In the genomic region with DNA sequence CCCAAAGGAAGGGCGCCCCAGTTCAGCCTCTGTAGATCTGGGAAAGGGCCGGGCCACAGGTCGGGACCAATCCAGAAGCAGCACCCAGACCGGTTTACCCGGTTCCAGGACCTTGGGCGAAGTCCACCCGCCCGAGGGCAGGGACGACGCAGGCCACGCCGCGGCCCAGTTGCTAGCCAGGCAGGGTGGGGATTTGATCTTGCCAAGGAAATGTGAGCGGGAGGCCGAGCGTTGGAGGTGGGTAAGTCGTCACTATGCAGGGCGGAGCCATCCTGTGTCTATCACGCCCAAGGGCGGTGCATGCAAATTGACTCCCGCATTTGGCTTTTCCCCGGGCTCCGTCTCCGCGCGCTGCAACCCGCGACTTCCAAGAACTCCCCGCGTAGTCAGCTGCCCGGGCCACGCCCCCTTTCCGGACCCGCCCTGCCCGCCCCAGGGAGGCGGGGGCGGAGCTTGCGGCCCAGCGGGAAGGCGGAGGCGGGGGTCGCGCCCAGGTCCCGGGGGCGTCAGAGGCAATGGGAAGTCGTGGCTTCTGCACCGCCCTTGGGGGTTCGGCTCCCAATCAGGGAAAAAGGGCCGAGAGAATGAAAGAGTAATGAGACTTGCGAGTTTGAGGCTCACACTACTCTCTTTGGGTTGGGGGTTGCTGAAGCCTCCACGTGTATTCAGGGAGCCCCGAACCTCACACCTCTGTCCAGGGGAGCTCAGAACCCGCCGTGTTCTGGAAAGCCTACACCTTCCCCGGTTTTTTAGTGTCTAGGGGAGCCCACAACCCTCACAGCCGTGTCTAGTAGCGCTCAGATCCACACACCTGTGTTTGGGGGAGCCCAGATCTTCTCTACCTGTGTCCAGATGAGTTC, we compare ENCODE assay signal across 8 cellular contexts. TPM values are rescaled to one million over a fixed set of nuclear protein-coding genes. Genes with fewer than 3 reads are reported as not detected.
A peak's percentile ranks its signal among the peaks of the same experiment; 100 is the strongest.
DNase-seq lines count a peak whose midpoint lies in the region; TF ChIP-seq lines count a peak whose summit lies in the region.

No MANE protein-coding gene starts in this region.

- peak; percentile 91 for DNase-seq in AG04450 (ENCODE audit: low read depth, low spot score)
- DNase-seq in LNCaP clone FGC (ENCODE audit: low read depth), result peak; percentile 100
- DNase-seq in activated effector memory CD4-positive, alpha-beta T cell treated with Interleukin-2 at 50 U/mL for 16 hours, result peak; percentile 80
- DNase-seq in fibroblast of the aortic adventitia (ENCODE audit: low read depth), result peak; percentile 99
- DNase-seq in nephron progenitor cell, result peak; percentile 95

- peaks cover 64% of the 10 kb centered on the region for H3K4me1 Mint-ChIP-seq in nephron progenitor cell
- H3K4me1 Mint-ChIP-seq in stimulated activated naive CD8-positive, alpha-beta T cell treated with anti-CD3 and anti-CD28 coated beads, Interleukin-15, Interleukin-2, amounts not matched to agents 100 ng/mL and 50 ng/mL, for 24 hours (ENCODE audit: low read depth), result peaks cover 87% of the 10 kb centered on the region

- H3K9me3 Mint-ChIP-seq in nephron progenitor cell, result no peaks in the 10 kb centered on the region
- no peaks in the 10 kb centered on the region for H3K9me3 Mint-ChIP-seq in stimulated activated naive CD8-positive, alpha-beta T cell treated with anti-CD3 and anti-CD28 coated beads, Interleukin-15, Interleukin-2, amounts not matched to agents 100 ng/mL and 50 ng/mL, for 24 hours

- CTCF ChIA-PET in AG04450 (lab: Charles Lee), result interaction anchor here (0.7 to 3.6 kb wide), 2 partner anchors 32 to 100 kb away, joined by 3 to 10 read pairs; no protein-coding TSS in a partner anchor

- peak overlapping the region; percentile 74 for H3K4me3 Mint-ChIP-seq in nephron progenitor cell
- H3K4me3 Mint-ChIP-seq in stimulated activated naive CD8-positive, alpha-beta T cell treated with anti-CD3 and anti-CD28 coated beads, Interleukin-15, Interleukin-2, amounts not matched to agents 100 ng/mL and 50 ng/mL, for 24 hours, result peak overlapping the region; percentile 83

- peak overlapping the region; percentile 49 for H3K4me3 ChIP-seq in AG04450 (ENCODE audit: low read depth, low read length)
- H3K4me3 ChIP-seq in LNCaP clone FGC (ENCODE audit: low read depth, low read length), result peak overlapping the region; percentile 56
- H3K4me3 ChIP-seq in fibroblast of the aortic adventitia (ENCODE audit: low read depth, low read length), result peak overlapping the region; percentile 44

- POLR2A ChIA-PET in AG04450 (lab: Yijun Ruan, JAX), result interaction anchor here (0.6 to 5.1 kb wide), 8 partner anchors 8 to 776 kb away, joined by 3 to 37 read pairs (median 4); no protein-coding TSS in a partner anchor

- H3K27me3 ChIP-seq in AG04450 (ENCODE audit: control insufficient read depth, insufficient read depth, low read length), result no peaks in the 10 kb centered on the region

- H3K36me3 Mint-ChIP-seq in nephron progenitor cell (ENCODE audit: low read depth), result no peaks in the 10 kb centered on the region
- H3K36me3 Mint-ChIP-seq in stimulated activated naive CD8-positive, alpha-beta T cell treated with anti-CD3 and anti-CD28 coated beads, Interleukin-15, Interleukin-2, amounts not matched to agents 100 ng/mL and 50 ng/mL, for 24 hours (ENCODE audit: low read depth), result no peaks in the 10 kb centered on the region

- no peaks in the 10 kb centered on the region for H3K9me3 ChIP-seq in AG04450 (ENCODE audit: control insufficient read depth, insufficient read depth, low read length)

- peak overlapping the region; percentile 97 for H3K27ac ChIP-seq in AG04450 (ENCODE audit: low read depth, low read length)

- no peak for TF ChIP-seq CTCF in AG04450 (IDR thresholded peaks at IDR 0.05; ENCODE audit: low read depth, low read length)
- no peak for TF ChIP-seq CTCF in LNCaP clone FGC (IDR thresholded peaks at IDR 0.05; ENCODE audit: control insufficient read depth, extremely low read depth, insufficient read depth)
- no peak for TF ChIP-seq CTCF in fibroblast of the aortic adventitia (IDR thresholded peaks at IDR 0.05; ENCODE audit: insufficient read depth, low read length)
- no peak for TF ChIP-seq CTCF in nephron progenitor cell (IDR thresholded peaks at IDR 0.05)

- H3K27me3 Mint-ChIP-seq in nephron progenitor cell (ENCODE audit: low read depth, poor library complexity), result peaks cover 5% of the 10 kb centered on the region
- H3K27me3 Mint-ChIP-seq in stimulated activated naive CD8-positive, alpha-beta T cell treated with anti-CD3 and anti-CD28 coated beads, Interleukin-15, Interleukin-2, amounts not matched to agents 100 ng/mL and 50 ng/mL, for 24 hours, result no peaks in the 10 kb centered on the region

- peak overlapping the region; percentile 98 for H3K27ac Mint-ChIP-seq in nephron progenitor cell
- peak overlapping the region; percentile 89 for H3K27ac Mint-ChIP-seq in stimulated activated naive CD8-positive, alpha-beta T cell treated with anti-CD3 and anti-CD28 coated beads, Interleukin-15, Interleukin-2, amounts not matched to agents 100 ng/mL and 50 ng/mL, for 24 hours

- TF ChIP-seq POLR2A in GM19193 (IDR thresholded peaks at IDR 0.05; ENCODE audit: extremely low read depth, insufficient read depth, insufficient read length) (peak; percentile 77), Raji (IDR thresholded peaks at IDR 0.05; ENCODE audit: insufficient read depth, low read depth, low read length) (peak; percentile 54; the same call in 1 of the 2 replicates)

RNA-seq across cellular contexts. Expression of a gene that starts 12.8 kb away (rescaled TPM):
- polyA plus RNA-seq in AG04450 (2011; rRNA removed), result 15.3 and 21.3 TPM in 2 replicates
- 8.1 and 10.7 TPM in 2 replicates for polyA minus RNA-seq in AG04450 (2011; rRNA and poly(A)+ RNA removed)
- 20.3 and 43.5 TPM in 2 replicates for total RNA-seq in fibroblast of the aortic adventitia (ENCODE audit: low replicate concordance)

RNA-seq across cellular contexts. Expression of a gene that starts 12.8 kb away (rescaled TPM):
- polyA plus RNA-seq in AG04450 (2011; rRNA removed), result 47.9 and 57.6 TPM in 2 replicates
- polyA minus RNA-seq in AG04450 (2011; rRNA and poly(A)+ RNA removed), result 56.7 and 83.9 TPM in 2 replicates
- total RNA-seq in fibroblast of the aortic adventitia (ENCODE audit: low replicate concordance), result 62.7 and 122 TPM in 2 replicates

RNA-seq across cellular contexts. Expression of a gene that starts 44.9 kb away (rescaled TPM):
- polyA plus RNA-seq in AG04450 (2011; rRNA removed), result 43.4 and 76.4 TPM in 2 replicates
- polyA minus RNA-seq in AG04450 (2011; rRNA and poly(A)+ RNA removed), result 38.2 and 51.8 TPM in 2 replicates
- 11.5 and 51.2 TPM in 2 replicates for total RNA-seq in fibroblast of the aortic adventitia (ENCODE audit: low replicate concordance)

RNA-seq across cellular contexts. Expression of a gene that starts 46.4 kb away (rescaled TPM):
- 17.3 and 21.0 TPM in 2 replicates for polyA plus RNA-seq in AG04450 (2011; rRNA removed)
- 15.6 and 24.6 TPM in 2 replicates for polyA minus RNA-seq in AG04450 (2011; rRNA and poly(A)+ RNA removed)
- 19.2 and 23.9 TPM in 2 replicates for total RNA-seq in fibroblast of the aortic adventitia (ENCODE audit: low replicate concordance)

Comparison
In these comparisons a context has a peak if more than half of its experiments do, and no peak if none do; other contexts are left out.
1. Peak in every context shown above with its lines: DNase-seq, H3K4me3 ChIP-seq and H3K27ac ChIP-seq.